In the genomic region with DNA sequence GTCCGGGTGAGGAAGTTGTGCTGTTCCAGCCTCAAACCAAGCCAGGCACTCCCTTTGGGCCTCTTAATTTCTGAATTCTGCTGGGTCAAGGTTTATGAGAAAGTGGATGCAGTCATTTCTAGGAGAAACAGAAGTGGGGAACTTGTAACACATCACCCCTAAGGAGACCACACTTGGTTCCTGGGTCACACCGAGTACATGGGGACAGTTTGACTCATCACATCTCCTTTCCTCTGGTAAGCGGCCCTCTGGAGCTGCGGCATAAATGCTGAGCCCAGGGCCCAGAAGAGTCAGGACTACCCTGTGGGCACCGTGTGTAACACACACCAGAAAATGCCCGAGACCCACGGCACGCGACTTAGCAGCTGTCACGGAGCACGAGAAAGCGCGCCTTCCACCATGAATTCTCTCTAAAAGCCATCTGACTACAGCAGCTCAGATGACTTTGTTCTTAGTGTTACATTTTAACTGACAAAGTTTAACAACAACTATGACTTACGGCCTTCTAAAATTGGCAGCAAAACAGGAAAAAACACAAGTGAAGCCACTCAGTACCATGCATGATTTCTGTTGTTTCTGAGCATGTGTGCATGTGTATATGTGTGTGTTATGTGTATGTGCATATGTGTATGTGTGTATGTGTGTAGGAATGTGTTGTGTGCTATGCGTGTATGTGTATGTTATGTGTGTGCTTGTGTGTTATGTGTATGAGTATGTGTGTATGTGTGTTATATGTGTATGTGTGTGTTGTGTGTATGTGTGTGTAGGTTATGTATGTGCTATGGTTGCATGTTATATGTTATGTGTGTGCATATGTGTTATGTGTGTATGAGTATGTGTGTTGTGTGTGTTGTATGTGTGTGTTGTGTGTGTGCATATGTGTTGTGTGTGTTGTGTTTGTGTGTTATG, we compare ENCODE assay signal across 8 cellular contexts. TPM values are rescaled to one million over a fixed set of nuclear protein-coding genes. Genes with fewer than 3 reads are reported as not detected.
A peak's percentile ranks its signal among the peaks of the same experiment; 100 is the strongest.
DNase-seq lines count a peak whose midpoint lies in the region; ATAC-seq, FAIRE-seq and TF ChIP-seq lines count a peak whose summit lies in the region.

No MANE protein-coding gene starts in this region.

- no peaks in the 10 kb centered on the region for H3K27me3 ChIP-seq in skeletal muscle satellite cell (ENCODE audit: control insufficient read depth, insufficient read depth, low read length)

- no peak overlapping the region for H3K4me2 ChIP-seq in skeletal muscle satellite cell (ENCODE audit: low read length)

- peak; percentile 14 to 30 for ATAC-seq in activated CD4-positive, CD25-positive, alpha-beta regulatory T cell treated with anti-CD3 and anti-CD28 coated beads, Interleukin-2, amount 50 U/mL, for 24 hours
- peak; percentile 21 for ATAC-seq in HG03060 (IDR thresholded peaks at IDR 0.05; ENCODE audit: low read depth, unreplicated experiment)

- no peak for FAIRE-seq in D721Med (lab: Jason Lieb, UNC)

- peaks cover 75% of the 10 kb centered on the region for H3K4me1 ChIP-seq in skeletal muscle satellite cell (ENCODE audit: control insufficient read depth, insufficient read depth, low read length)

- peak overlapping the region; percentile 41 for H3K9ac ChIP-seq in skeletal muscle satellite cell (ENCODE audit: low read depth, low read length)

- H3K36me3 ChIP-seq in skeletal muscle satellite cell (ENCODE audit: insufficient read depth, low read length): no peaks in the 10 kb centered on the region

- no peak for TF ChIP-seq CTCF in D721Med (IDR thresholded peaks at IDR 0.05; ENCODE audit: insufficient read depth, missing control alignments)

- no peak for DNase-seq in activated CD4-positive, CD25-positive, alpha-beta regulatory T cell (lab: John Stamatoyannopoulos, UW)
- peak; percentile 14 for DNase-seq in activated T-helper 9 cell treated with anti-CD3 and anti-CD28 coated beads, Interleukin-2, amount 50 U/mL, for 16 hours (ENCODE audit: low read depth)
- no peak for DNase-seq in D721Med (ENCODE audit: insufficient read length, low spot score)
- DNase-seq in cortex of kidney (lab: John Stamatoyannopoulos, UW): no peak
- no peak for DNase-seq in DMS 273 (lab: John Stamatoyannopoulos, UW; ENCODE audit: unreplicated experiment)

- no peak overlapping the region for H3K4me3 ChIP-seq in skeletal muscle satellite cell (ENCODE audit: low read length)

- no peaks in the 10 kb centered on the region for H3K9me3 ChIP-seq in skeletal muscle satellite cell (replicated peaks; ENCODE audit: low read length)

RNA-seq across cellular contexts. Expression of gene TOMM20, which starts 50.8 kb away (rescaled TPM):
- 90.2 and 104 TPM in 2 replicates for total RNA-seq in skeletal muscle satellite cell (2012; rRNA removed)
